In the genomic region with DNA sequence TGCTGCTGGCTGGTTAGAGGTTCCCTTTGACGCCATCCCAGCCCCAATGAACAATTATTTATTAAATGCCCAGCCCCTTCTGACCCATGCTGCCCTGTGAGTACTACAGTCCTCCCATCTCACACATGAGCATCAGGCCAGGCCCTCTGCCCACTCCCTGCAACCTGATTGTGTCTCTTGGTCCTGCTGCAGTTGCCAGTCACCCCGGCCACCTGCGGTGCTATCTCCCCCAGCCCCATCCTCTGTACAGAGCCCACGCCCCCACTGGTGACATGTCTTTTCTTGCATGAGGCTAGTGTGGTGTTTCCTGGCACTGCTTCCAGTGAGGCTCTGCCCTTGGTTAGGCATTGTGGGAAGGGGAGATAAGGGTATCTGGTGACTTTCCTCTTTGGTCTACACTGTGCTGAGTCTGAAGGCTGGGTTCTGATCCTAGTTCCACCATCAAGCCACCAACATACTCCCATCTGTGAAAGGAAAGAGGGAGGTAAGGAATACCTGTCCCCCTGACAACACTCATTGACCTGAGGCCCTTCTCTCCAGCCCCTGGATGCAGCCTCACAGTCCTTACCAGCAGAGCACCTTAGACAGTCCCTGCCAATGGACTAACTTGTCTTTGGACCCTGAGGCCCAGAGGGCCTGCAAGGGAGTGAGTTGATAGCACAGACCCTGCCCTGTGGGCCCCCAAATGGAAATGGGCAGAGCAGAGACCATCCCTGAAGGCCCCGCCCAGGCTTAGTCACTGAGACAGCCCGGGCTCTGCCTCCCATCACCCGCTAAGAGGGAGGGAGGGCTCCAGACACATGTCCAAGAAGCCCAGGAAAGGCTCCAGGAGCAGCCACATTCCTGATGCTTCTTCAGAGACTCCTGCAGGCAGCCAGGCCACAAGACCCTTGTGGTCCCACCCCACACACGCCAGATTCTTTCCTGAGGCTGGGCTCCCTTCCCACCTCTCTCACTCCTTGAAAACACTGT, we compare ENCODE assay signal across 1 cellular context.
TF ChIP-seq lines count a peak whose summit lies in the region.

No MANE protein-coding gene starts in this region.

TF ChIP-seq in HepG2, 621 proteins besides CTCF, POLR2A, EP300 and RAD21 (continued from another document and continues in another):
- TF ChIP-seq, protein P1, sequence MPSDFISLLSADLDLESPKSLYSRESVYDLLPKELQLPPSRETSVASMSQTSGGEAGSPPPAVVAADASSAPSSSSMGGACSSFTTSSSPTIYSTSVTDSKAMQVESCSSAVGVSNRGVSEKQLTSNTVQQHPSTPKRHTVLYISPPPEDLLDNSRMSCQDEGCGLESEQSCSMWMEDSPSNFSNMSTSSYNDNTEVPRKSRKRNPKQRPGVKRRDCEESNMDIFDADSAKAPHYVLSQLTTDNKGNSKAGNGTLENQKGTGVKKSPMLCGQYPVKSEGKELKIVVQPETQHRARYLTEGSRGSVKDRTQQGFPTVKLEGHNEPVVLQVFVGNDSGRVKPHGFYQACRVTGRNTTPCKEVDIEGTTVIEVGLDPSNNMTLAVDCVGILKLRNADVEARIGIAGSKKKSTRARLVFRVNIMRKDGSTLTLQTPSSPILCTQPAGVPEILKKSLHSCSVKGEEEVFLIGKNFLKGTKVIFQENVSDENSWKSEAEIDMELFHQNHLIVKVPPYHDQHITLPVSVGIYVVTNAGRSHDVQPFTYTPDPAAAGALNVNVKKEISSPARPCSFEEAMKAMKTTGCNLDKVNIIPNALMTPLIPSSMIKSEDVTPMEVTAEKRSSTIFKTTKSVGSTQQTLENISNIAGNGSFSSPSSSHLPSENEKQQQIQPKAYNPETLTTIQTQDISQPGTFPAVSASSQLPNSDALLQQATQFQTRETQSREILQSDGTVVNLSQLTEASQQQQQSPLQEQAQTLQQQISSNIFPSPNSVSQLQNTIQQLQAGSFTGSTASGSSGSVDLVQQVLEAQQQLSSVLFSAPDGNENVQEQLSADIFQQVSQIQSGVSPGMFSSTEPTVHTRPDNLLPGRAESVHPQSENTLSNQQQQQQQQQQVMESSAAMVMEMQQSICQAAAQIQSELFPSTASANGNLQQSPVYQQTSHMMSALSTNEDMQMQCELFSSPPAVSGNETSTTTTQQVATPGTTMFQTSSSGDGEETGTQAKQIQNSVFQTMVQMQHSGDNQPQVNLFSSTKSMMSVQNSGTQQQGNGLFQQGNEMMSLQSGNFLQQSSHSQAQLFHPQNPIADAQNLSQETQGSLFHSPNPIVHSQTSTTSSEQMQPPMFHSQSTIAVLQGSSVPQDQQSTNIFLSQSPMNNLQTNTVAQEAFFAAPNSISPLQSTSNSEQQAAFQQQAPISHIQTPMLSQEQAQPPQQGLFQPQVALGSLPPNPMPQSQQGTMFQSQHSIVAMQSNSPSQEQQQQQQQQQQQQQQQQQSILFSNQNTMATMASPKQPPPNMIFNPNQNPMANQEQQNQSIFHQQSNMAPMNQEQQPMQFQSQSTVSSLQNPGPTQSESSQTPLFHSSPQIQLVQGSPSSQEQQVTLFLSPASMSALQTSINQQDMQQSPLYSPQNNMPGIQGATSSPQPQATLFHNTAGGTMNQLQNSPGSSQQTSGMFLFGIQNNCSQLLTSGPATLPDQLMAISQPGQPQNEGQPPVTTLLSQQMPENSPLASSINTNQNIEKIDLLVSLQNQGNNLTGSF (CRISPR knock-in tag; IDR thresholded peaks at IDR 0.05), result no peak
- no peak for TF ChIP-seq ZNF451 (CRISPR knock-in tag; IDR thresholded peaks at IDR 0.05)
- TF ChIP-seq RELA (CRISPR knock-in tag; IDR thresholded peaks at IDR 0.05), result no peak
- no peak for TF ChIP-seq BRD4 (CRISPR knock-in tag; IDR thresholded peaks at IDR 0.05)
- no peak for TF ChIP-seq ZNF883 (CRISPR knock-in tag; IDR thresholded peaks at IDR 0.05; ENCODE audit: not compliant biosample characterization)
- TF ChIP-seq MBD4 (IDR thresholded peaks at IDR 0.05; ENCODE audit: borderline replicate concordance, low read length), result peak; percentile 57; the same call in 1 of the 2 replicates
- no peak for TF ChIP-seq FOXC1 (CRISPR knock-in tag; IDR thresholded peaks at IDR 0.05; ENCODE audit: borderline replicate concordance)
- TF ChIP-seq IRX3 (CRISPR knock-in tag; IDR thresholded peaks at IDR 0.05; ENCODE audit: borderline replicate concordance, low read depth), result peak; percentile 50; the same call in 1 of the 2 replicates
- no peak for TF ChIP-seq ZNF563 (CRISPR knock-in tag; IDR thresholded peaks at IDR 0.05)
- TF ChIP-seq ZBTB3 (CRISPR knock-in tag; IDR thresholded peaks at IDR 0.05; ENCODE audit: borderline replicate concordance, low read depth), result 0 out of 2 replicates have a peak, but pooled peaks have one; percentile 42
- TF ChIP-seq, protein P2, sequence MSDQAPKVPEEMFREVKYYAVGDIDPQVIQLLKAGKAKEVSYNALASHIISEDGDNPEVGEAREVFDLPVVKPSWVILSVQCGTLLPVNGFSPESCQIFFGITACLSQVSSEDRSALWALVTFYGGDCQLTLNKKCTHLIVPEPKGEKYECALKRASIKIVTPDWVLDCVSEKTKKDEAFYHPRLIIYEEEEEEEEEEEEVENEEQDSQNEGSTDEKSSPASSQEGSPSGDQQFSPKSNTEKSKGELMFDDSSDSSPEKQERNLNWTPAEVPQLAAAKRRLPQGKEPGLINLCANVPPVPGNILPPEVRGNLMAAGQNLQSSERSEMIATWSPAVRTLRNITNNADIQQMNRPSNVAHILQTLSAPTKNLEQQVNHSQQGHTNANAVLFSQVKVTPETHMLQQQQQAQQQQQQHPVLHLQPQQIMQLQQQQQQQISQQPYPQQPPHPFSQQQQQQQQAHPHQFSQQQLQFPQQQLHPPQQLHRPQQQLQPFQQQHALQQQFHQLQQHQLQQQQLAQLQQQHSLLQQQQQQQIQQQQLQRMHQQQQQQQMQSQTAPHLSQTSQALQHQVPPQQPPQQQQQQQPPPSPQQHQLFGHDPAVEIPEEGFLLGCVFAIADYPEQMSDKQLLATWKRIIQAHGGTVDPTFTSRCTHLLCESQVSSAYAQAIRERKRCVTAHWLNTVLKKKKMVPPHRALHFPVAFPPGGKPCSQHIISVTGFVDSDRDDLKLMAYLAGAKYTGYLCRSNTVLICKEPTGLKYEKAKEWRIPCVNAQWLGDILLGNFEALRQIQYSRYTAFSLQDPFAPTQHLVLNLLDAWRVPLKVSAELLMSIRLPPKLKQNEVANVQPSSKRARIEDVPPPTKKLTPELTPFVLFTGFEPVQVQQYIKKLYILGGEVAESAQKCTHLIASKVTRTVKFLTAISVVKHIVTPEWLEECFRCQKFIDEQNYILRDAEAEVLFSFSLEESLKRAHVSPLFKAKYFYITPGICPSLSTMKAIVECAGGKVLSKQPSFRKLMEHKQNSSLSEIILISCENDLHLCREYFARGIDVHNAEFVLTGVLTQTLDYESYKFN (CRISPR knock-in tag; conservative IDR thresholded peaks at IDR 0.05), result peak; percentile 66
- no peak for TF ChIP-seq GATA4 (IDR thresholded peaks at IDR 0.05; ENCODE audit: borderline replicate concordance, low read depth)
- TF ChIP-seq ZNF619 (CRISPR knock-in tag; IDR thresholded peaks at IDR 0.05), result no peak
- no peak for TF ChIP-seq SIN3B (IDR thresholded peaks at IDR 0.05; ENCODE audit: low read length)
- TF ChIP-seq GPN1 (CRISPR knock-in tag; IDR thresholded peaks at IDR 0.05; ENCODE audit: borderline replicate concordance), result no peak
- TF ChIP-seq, protein P3, sequence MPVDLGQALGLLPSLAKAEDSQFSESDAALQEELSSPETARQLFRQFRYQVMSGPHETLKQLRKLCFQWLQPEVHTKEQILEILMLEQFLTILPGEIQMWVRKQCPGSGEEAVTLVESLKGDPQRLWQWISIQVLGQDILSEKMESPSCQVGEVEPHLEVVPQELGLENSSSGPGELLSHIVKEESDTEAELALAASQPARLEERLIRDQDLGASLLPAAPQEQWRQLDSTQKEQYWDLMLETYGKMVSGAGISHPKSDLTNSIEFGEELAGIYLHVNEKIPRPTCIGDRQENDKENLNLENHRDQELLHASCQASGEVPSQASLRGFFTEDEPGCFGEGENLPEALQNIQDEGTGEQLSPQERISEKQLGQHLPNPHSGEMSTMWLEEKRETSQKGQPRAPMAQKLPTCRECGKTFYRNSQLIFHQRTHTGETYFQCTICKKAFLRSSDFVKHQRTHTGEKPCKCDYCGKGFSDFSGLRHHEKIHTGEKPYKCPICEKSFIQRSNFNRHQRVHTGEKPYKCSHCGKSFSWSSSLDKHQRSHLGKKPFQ (CRISPR knock-in tag; IDR thresholded peaks at IDR 0.05; ENCODE audit: insufficient replicate concordance), result no peak
- TF ChIP-seq, protein P4, sequence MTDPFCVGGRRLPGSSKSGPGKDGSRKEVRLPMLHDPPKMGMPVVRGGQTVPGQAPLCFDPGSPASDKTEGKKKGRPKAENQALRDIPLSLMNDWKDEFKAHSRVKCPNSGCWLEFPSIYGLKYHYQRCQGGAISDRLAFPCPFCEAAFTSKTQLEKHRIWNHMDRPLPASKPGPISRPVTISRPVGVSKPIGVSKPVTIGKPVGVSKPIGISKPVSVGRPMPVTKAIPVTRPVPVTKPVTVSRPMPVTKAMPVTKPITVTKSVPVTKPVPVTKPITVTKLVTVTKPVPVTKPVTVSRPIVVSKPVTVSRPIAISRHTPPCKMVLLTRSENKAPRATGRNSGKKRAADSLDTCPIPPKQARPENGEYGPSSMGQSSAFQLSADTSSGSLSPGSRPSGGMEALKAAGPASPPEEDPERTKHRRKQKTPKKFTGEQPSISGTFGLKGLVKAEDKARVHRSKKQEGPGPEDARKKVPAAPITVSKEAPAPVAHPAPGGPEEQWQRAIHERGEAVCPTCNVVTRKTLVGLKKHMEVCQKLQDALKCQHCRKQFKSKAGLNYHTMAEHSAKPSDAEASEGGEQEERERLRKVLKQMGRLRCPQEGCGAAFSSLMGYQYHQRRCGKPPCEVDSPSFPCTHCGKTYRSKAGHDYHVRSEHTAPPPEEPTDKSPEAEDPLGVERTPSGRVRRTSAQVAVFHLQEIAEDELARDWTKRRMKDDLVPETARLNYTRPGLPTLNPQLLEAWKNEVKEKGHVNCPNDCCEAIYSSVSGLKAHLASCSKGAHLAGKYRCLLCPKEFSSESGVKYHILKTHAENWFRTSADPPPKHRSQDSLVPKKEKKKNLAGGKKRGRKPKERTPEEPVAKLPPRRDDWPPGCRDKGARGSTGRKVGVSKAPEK (CRISPR knock-in tag; IDR thresholded peaks at IDR 0.05; ENCODE audit: borderline replicate concordance), result no peak
- TF ChIP-seq ZBTB38 (CRISPR knock-in tag; IDR thresholded peaks at IDR 0.05), result no peak
- peak; percentile 90; the same call in 1 of the 2 replicates for TF ChIP-seq POLR2AphosphoS2 (IDR thresholded peaks at IDR 0.05; ENCODE audit: low read depth, low read length)
- no peak for TF ChIP-seq TGIF2 (CRISPR knock-in tag; IDR thresholded peaks at IDR 0.05)
- TF ChIP-seq ZSCAN9 (CRISPR knock-in tag; IDR thresholded peaks at IDR 0.05; ENCODE audit: borderline replicate concordance), result peak; percentile 38; the same call in 1 of the 2 replicates
- TF ChIP-seq KMT2B (CRISPR knock-in tag; IDR thresholded peaks at IDR 0.05), result no peak
- TF ChIP-seq NFIC (IDR thresholded peaks at IDR 0.05; ENCODE audit: low read length), result no peak
- TF ChIP-seq, protein P5, sequence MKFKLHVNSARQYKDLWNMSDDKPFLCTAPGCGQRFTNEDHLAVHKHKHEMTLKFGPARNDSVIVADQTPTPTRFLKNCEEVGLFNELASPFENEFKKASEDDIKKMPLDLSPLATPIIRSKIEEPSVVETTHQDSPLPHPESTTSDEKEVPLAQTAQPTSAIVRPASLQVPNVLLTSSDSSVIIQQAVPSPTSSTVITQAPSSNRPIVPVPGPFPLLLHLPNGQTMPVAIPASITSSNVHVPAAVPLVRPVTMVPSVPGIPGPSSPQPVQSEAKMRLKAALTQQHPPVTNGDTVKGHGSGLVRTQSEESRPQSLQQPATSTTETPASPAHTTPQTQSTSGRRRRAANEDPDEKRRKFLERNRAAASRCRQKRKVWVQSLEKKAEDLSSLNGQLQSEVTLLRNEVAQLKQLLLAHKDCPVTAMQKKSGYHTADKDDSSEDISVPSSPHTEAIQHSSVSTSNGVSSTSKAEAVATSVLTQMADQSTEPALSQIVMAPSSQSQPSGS (CRISPR knock-in tag; IDR thresholded peaks at IDR 0.05), result no peak
- 0 out of 2 replicates have a peak, but pooled peaks have one; percentile 6 for TF ChIP-seq ZNF225 (CRISPR knock-in tag; IDR thresholded peaks at IDR 0.05)
- TF ChIP-seq EZH2 (conservative IDR thresholded peaks at IDR 0.05; ENCODE audit: low read depth, low read length), result no peak
- no peak for TF ChIP-seq MATR3 (CRISPR knock-in tag; IDR thresholded peaks at IDR 0.05)
- no peak for TF ChIP-seq PLRG1 (conservative IDR thresholded peaks at IDR 0.05)
- TF ChIP-seq ZNF615 (CRISPR knock-in tag; IDR thresholded peaks at IDR 0.05; ENCODE audit: borderline replicate concordance), result no peak
- TF ChIP-seq ZNF232 (CRISPR knock-in tag; IDR thresholded peaks at IDR 0.05; ENCODE audit: borderline replicate concordance), result no peak
- TF ChIP-seq FOSL1 (CRISPR knock-in tag; IDR thresholded peaks at IDR 0.05; ENCODE audit: borderline replicate concordance), result 0 out of 2 replicates have a peak, but pooled peaks have one; percentile 12
- TF ChIP-seq ZNF10 (CRISPR knock-in tag; IDR thresholded peaks at IDR 0.05; ENCODE audit: borderline replicate concordance, low read depth), result no peak
- TF ChIP-seq, protein P6, sequence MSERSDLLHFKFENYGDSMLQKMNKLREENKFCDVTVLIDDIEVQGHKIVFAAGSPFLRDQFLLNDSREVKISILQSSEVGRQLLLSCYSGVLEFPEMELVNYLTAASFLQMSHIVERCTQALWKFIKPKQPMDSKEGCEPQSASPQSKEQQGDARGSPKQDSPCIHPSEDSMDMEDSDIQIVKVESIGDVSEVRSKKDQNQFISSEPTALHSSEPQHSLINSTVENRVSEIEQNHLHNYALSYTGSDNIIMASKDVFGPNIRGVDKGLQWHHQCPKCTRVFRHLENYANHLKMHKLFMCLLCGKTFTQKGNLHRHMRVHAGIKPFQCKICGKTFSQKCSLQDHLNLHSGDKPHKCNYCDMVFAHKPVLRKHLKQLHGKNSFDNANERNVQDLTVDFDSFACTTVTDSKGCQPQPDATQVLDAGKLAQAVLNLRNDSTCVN (CRISPR knock-in tag; IDR thresholded peaks at IDR 0.05; ENCODE audit: borderline replicate concordance), result 0 out of 2 replicates have a peak, but pooled peaks have one; percentile 19
- no peak for TF ChIP-seq ZNF382 (CRISPR knock-in tag; IDR thresholded peaks at IDR 0.05; ENCODE audit: borderline replicate concordance)
- TF ChIP-seq, protein P7, sequence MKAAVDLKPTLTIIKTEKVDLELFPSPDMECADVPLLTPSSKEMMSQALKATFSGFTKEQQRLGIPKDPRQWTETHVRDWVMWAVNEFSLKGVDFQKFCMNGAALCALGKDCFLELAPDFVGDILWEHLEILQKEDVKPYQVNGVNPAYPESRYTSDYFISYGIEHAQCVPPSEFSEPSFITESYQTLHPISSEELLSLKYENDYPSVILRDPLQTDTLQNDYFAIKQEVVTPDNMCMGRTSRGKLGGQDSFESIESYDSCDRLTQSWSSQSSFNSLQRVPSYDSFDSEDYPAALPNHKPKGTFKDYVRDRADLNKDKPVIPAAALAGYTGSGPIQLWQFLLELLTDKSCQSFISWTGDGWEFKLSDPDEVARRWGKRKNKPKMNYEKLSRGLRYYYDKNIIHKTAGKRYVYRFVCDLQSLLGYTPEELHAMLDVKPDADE (CRISPR knock-in tag; IDR thresholded peaks at IDR 0.05), result 0 out of 2 replicates have a peak, but pooled peaks have one; percentile 51
- TF ChIP-seq ZNF143 (CRISPR knock-in tag; IDR thresholded peaks at IDR 0.05), result no peak
- TF ChIP-seq, protein P8, sequence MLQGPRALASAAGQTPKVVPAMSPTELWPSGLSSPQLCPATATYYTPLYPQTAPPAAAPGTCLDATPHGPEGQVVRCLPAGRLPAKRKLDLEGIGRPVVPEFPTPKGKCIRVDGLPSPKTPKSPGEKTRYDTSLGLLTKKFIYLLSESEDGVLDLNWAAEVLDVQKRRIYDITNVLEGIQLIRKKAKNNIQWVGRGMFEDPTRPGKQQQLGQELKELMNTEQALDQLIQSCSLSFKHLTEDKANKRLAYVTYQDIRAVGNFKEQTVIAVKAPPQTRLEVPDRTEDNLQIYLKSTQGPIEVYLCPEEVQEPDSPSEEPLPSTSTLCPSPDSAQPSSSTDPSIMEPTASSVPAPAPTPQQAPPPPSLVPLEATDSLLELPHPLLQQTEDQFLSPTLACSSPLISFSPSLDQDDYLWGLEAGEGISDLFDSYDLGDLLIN (CRISPR knock-in tag; IDR thresholded peaks at IDR 0.05; ENCODE audit: borderline replicate concordance), result no peak
- TF ChIP-seq TSC22D2 (CRISPR knock-in tag; IDR thresholded peaks at IDR 0.05; ENCODE audit: borderline replicate concordance), result peak; percentile 39; the same call in 1 of the 2 replicates
